In the genomic region with DNA sequence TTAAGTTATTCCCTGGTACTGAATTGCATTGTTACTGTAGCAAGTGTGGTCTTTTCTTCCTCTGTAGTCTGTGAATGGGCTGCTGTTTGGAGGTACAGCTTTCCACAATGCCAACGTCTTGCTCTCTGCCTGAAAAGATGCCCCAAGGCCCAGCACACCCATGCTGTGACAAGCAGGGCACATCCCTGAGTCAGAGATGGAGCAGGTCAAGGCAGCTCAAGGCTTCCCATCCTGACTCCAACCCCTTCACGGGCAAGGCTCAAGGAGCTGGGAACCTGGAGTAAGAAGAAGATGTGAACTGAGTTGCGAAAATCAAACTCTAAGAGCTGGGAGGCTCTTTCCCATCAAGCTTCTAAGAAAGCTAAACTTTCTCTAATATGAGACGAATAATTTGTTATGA, we compare ENCODE assay signal across 30 cellular contexts. TPM values are rescaled to one million over a fixed set of nuclear protein-coding genes. Genes with fewer than 3 reads are reported as not detected.
A peak's percentile ranks its signal among the peaks of the same experiment; 100 is the strongest.
DNase-seq lines count a peak whose midpoint lies in the region; ATAC-seq and TF ChIP-seq lines count a peak whose summit lies in the region.
"Had no signal": no experiment of that assay in that cellular context is flagged by ENCODE, and none has a peak within 500 bp of the region (broad histone marks: within the 10 kb centered on the region; RNA-seq: fewer than 3 reads in every experiment).

No MANE protein-coding gene starts in this region.

- H3K4me2 ChIP-seq in neural progenitor cell: no peak overlapping the region

- intact Hi-C loops in cardiac septum (cut with DNase I): no loop called here
- intact Hi-C loops in esophagus muscularis mucosa (cut with DNase I): no loop called here

- no peaks in the 10 kb centered on the region for H3K79me2 ChIP-seq in neural progenitor cell (ENCODE audit: low read depth)

- H3K4me3 ChIP-seq in cardiac muscle cell (no peak overlapping the region), esophagus muscularis mucosa (no peak overlapping the region), neural progenitor cell (no peak overlapping the region)
- H3K4me3 ChIP-seq: GM23248, left lung had no signal

- WGBS in esophagus muscularis mucosa: 81% methylated on average over 4 of the region's 4 CpGs

- no peak for ATAC-seq in GM19351 (IDR thresholded peaks at IDR 0.05; ENCODE audit: unreplicated experiment)
- ATAC-seq in HG03175 (IDR thresholded peaks at IDR 0.05; ENCODE audit: unreplicated experiment): no peak
- no peak for ATAC-seq in HG02884 (IDR thresholded peaks at IDR 0.05; ENCODE audit: unreplicated experiment)
- ATAC-seq: activated CD8-positive, alpha-beta memory T cell treated with anti-CD3 and anti-CD28 coated beads, Interleukin-2, amount 10 ng/mL, durations not matched to agents 7 days and 5 days; activated T-cell treated with anti-CD3 and anti-CD28 coated beads, Interleukin-2, amount 50 U/mL, for 4 hours; left lung had no signal

- no peaks in the 10 kb centered on the region for H3K36me3 ChIP-seq in cardiac muscle cell
- H3K36me3 ChIP-seq in esophagus muscularis mucosa: peaks cover 0 to 23% (median 4%) of the 10 kb centered on the region in 4 donors
- no peaks in the 10 kb centered on the region for H3K36me3 ChIP-seq in neural progenitor cell

- DNase-seq in cardiac muscle cell (ENCODE audit: low read depth in 1 of 2, low spot score in 1 of 2) (no peak), cardiac septum (ENCODE audit: low spot score) (no peak), esophagus muscularis mucosa (ENCODE audit: extremely low spot score) (no peak), neural progenitor cell (ENCODE audit: low spot score) (no peak), NCI-H524 treated with DMSO at 0.1 percent for 48 hours (lab: John Stamatoyannopoulos, UW) (no peak)
- DNase-seq: activated CD4-positive, alpha-beta T cell treated with anti-CD3 and anti-CD28 coated beads, Interleukin-2, amount 50 U/mL, for 4 hours; activated CD8-positive, alpha-beta memory T cell treated with anti-CD3 and anti-CD28 coated beads, Interleukin-2, amount 10 ng/mL, durations not matched to agents 7 days and 5 days; activated gamma-delta T cell; activated naive CD8-positive, alpha-beta T cell treated with anti-CD3 and anti-CD28 coated beads, Interleukin-2, amount 10 ng/mL, durations not matched to agents 7 days and 5 days; activated T-cell treated with anti-CD3 and anti-CD28 coated beads, Interleukin-2, amount 50 U/mL, for 4 hours; aorta; caudate nucleus; dermis blood vessel endothelial cell; GM23248; left lung; naive B cell; NCI-H1436 treated with DMSO at 0.1 percent for 48 hours; NCI-H82; nucleus accumbens; RPMI8226; stimulated activated CD4-positive, alpha-beta T cell treated with anti-CD3 and anti-CD28 coated beads, Interleukin-15, amount 100 ng/mL, for 24 hours; stimulated activated CD4-positive, alpha-beta T cell treated with anti-CD3 and anti-CD28 coated beads, Interleukin-4, amount 100 ng/mL, for 4 hours; substantia nigra; trophoblast cell had no signal

- H3K27ac Mint-ChIP-seq in neural progenitor cell: peak overlapping the region; percentile 9
- H3K27ac Mint-ChIP-seq: activated CD8-positive, alpha-beta memory T cell treated with anti-CD3 and anti-CD28 coated beads, Interleukin-2, amount 10 ng/mL, durations not matched to agents 7 days and 5 days; activated naive CD8-positive, alpha-beta T cell treated with anti-CD3 and anti-CD28 coated beads, Interleukin-2, amount 10 ng/mL, durations not matched to agents 7 days and 5 days; IgD-negative memory B cell; naive B cell; progenitor cell of endocrine pancreas had no signal

- H3K9me3 ChIP-seq in cardiac muscle cell (ENCODE audit: low read depth) (no peaks in the 10 kb centered on the region), esophagus muscularis mucosa (no peaks in the 10 kb centered on the region), neural progenitor cell (ENCODE audit: low read depth) (no peaks in the 10 kb centered on the region)

- H3K27ac ChIP-seq in cardiac muscle cell: peak overlapping the region; percentile 60
- peak overlapping the region in 3 of 4 donors; percentile 51 to 89 (median 55) for H3K27ac ChIP-seq in esophagus muscularis mucosa (replicated peaks in 1 of 4)
- H3K27ac ChIP-seq in neural progenitor cell: no peak overlapping the region
- H3K27ac ChIP-seq: C4-2B, GM23248, left lung had no signal

- peaks cover 28% of the 10 kb centered on the region for H3K4me1 Mint-ChIP-seq in neural progenitor cell
- H3K4me1 Mint-ChIP-seq: activated CD8-positive, alpha-beta memory T cell treated with anti-CD3 and anti-CD28 coated beads, Interleukin-2, amount 10 ng/mL, durations not matched to agents 7 days and 5 days; activated naive CD8-positive, alpha-beta T cell treated with anti-CD3 and anti-CD28 coated beads, Interleukin-2, amount 10 ng/mL, durations not matched to agents 7 days and 5 days; naive B cell had no signal

- no peak overlapping the region for H2AFZ ChIP-seq in neural progenitor cell (replicated peaks)
- H2AFZ ChIP-seq: GM23248 had no signal

- peaks cover 24% of the 10 kb centered on the region for H3K4me1 ChIP-seq in cardiac muscle cell (ENCODE audit: low read depth)
- peaks cover 51 to 100% (median 93%) of the 10 kb centered on the region in 4 donors for H3K4me1 ChIP-seq in esophagus muscularis mucosa
- H3K4me1 ChIP-seq in neural progenitor cell: peaks cover 15% of the 10 kb centered on the region

- H3K36me3 Mint-ChIP-seq in neural progenitor cell: peaks cover 7% of the 10 kb centered on the region
- H3K36me3 Mint-ChIP-seq: activated CD8-positive, alpha-beta memory T cell treated with anti-CD3 and anti-CD28 coated beads, Interleukin-2, amount 10 ng/mL, durations not matched to agents 7 days and 5 days; IgD-negative memory B cell had no signal

- H3K27me3 ChIP-seq in cardiac muscle cell (no peaks in the 10 kb centered on the region), esophagus muscularis mucosa (no peaks in the 10 kb centered on the region), neural progenitor cell (no peaks in the 10 kb centered on the region)
- H3K27me3 ChIP-seq: left lung had no signal

- TF ChIP-seq EP300 in esophagus muscularis mucosa (IDR thresholded peaks at IDR 0.05): no peak

- peaks cover 4% of the 10 kb centered on the region for H4K20me1 ChIP-seq in neural progenitor cell (ENCODE audit: low read depth)

- peaks cover 2% of the 10 kb centered on the region for H3K27me3 Mint-ChIP-seq in neural progenitor cell (ENCODE audit: insufficient read depth, low read depth)
- H3K27me3 Mint-ChIP-seq: activated CD8-positive, alpha-beta memory T cell treated with anti-CD3 and anti-CD28 coated beads, Interleukin-2, amount 10 ng/mL, durations not matched to agents 7 days and 5 days; activated naive CD8-positive, alpha-beta T cell treated with anti-CD3 and anti-CD28 coated beads, Interleukin-2, amount 10 ng/mL, durations not matched to agents 7 days and 5 days; progenitor cell of endocrine pancreas had no signal

- H3K9me3 Mint-ChIP-seq in neural progenitor cell: peaks cover 9% of the 10 kb centered on the region
- H3K9me3 Mint-ChIP-seq: activated T-cell treated with anti-CD3 and anti-CD28 coated beads, Interleukin-2, amount 50 U/mL, for 4 hours had no signal

- no peak for TF ChIP-seq CTCF in cardiac muscle cell (IDR thresholded peaks at IDR 0.05; ENCODE audit: low read depth, low read length)
- no peak for TF ChIP-seq CTCF in esophagus muscularis mucosa (IDR thresholded peaks at IDR 0.05)
- TF ChIP-seq CTCF in neural progenitor cell (IDR thresholded peaks at IDR 0.05): no peak

- no peak for TF ChIP-seq POLR2A in esophagus muscularis mucosa (IDR thresholded peaks at IDR 0.05; ENCODE audit: low read depth)

- no peak overlapping the region for H3K4me3 Mint-ChIP-seq in neural progenitor cell
- H3K4me3 Mint-ChIP-seq: activated CD8-positive, alpha-beta memory T cell treated with anti-CD3 and anti-CD28 coated beads, Interleukin-2, amount 10 ng/mL, durations not matched to agents 7 days and 5 days; activated naive CD8-positive, alpha-beta T cell treated with anti-CD3 and anti-CD28 coated beads, Interleukin-2, amount 10 ng/mL, durations not matched to agents 7 days and 5 days; activated T-cell treated with anti-CD3 and anti-CD28 coated beads, Interleukin-2, amount 50 U/mL, for 4 hours; IgD-negative memory B cell; naive B cell had no signal

- H3K9ac ChIP-seq in neural progenitor cell: no peak overlapping the region
- H3K9ac ChIP-seq: GM23248 had no signal

- H3F3A ChIP-seq in neural progenitor cell (ENCODE audit: low read depth): no peaks in the 10 kb centered on the region

RNA-seq across cellular contexts. Expression of gene SVIL, which starts 27.2 kb away (rescaled TPM):
- total RNA-seq in cardiac muscle cell (244 and 412 TPM in 2 replicates), cardiac septum (518 TPM), esophagus muscularis mucosa (1,000 to 10,000 TPM in 1 of 4 donors, 100 to 1,000 TPM in 3; 785 to 1,099 (median 921) TPM), neural progenitor cell (ENCODE audit: low replicate concordance) (21.6 and 25.1 TPM in 2 replicates)
- polyA plus RNA-seq in cardiac muscle cell: 252 and 258 TPM in 2 replicates
